In the genomic region with DNA sequence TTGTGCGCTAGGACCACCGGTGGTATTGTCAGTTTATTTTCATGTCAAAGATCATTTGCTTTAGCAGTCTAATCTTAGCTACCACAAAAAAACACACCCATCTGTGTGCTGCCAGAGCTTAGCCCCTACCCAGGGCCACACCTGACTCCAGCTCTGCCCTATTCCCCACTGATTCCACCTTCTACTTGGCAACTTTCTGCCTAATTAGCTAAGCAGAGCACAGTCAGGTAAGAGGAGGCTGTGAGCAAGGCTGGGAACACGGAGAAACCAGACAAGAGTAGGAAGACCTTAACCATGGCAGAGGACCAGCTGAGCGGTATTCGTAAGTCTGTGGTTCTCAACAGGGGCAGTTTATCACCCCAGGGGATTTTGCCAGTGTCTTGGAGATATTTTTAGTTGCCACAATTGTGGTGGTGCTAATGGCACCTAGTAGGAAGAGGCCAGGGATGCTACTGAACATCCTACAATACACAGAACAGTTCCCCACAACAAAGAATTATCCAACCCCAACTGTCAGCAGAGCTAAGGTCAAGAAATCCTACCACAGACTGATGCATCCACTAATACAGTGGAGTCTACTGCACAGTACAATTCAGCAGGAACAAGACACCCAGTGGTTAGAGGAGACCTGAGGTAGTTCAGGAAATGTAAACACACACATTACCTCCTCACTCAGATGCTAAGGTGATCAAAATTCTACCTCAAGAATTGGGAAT, we compare ENCODE assay signal across 8 cellular contexts.
DNase-seq lines count a peak whose midpoint lies in the region; ATAC-seq, FAIRE-seq and TF ChIP-seq lines count a peak whose summit lies in the region.

No MANE protein-coding gene starts in this region.

- BruUV-seq in K562 (replicated peaks; lab: Mats Ljungman, UMichigan) = TSS peak; percentile 20

- ATAC-seq in heart left ventricle (peak in 2 of 4 donors; percentile 34 to 37), left ventricle myocardium superior (no peak), HG03354 (IDR thresholded peaks at IDR 0.05; ENCODE audit: poor library complexity, severe bottlenecking, unreplicated experiment) (peak; percentile 62), K562 (peak; percentile 86), HG02840 (IDR thresholded peaks at IDR 0.05; ENCODE audit: low FRiP score, unreplicated experiment) (no peak)

- H3K36me3 ChIP-seq in heart left ventricle (no peaks in the 10 kb centered on the region), K562 (ENCODE audit: control insufficient read depth, insufficient read depth, low read length) (no peaks in the 10 kb centered on the region), HAP-1 (replicated peaks) (no peaks in the 10 kb centered on the region)

- TF ChIP-seq POLR2A in heart left ventricle (IDR thresholded peaks at IDR 0.05) (no peak), K562 (conservative IDR thresholded peaks at IDR 0.05) (no peak)

- in situ Hi-C loops in K562 (cut with MboI) (no loop called here), HAP-1 (cut with MboI; ENCODE audit: low sequenced_read_pairs) (no loop called here)

- H3K4me1 ChIP-seq in heart left ventricle = peaks cover 0 to 36% (median 9%) of the 10 kb centered on the region in 12 donors
- H3K4me1 ChIP-seq in K562 (replicated peaks in 1 of 2; ENCODE audit: control insufficient read depth in 2 of 2, insufficient read depth in 2 of 2, low read length in 2 of 2) = peaks cover 6 to 27% of the 10 kb centered on the region in 2 experiments
- H3K4me1 ChIP-seq in HAP-1 = no peaks in the 10 kb centered on the region; the same call in 1 of the 2 replicates

- H3K27me3 ChIP-seq in heart left ventricle (no peaks in the 10 kb centered on the region), K562 (ENCODE audit: control insufficient read depth in 2 of 2, insufficient read depth in 2 of 2, low read length in 2 of 2) (no peaks in the 10 kb centered on the region), HAP-1 (ENCODE audit: low read depth) (no peaks in the 10 kb centered on the region)

- CTCF ChIA-PET in K562 (lab: Yijun Ruan, JAX; ENCODE audit: low intra/inter-chr PET ratio) = no interaction called here

- H3K79me2 ChIP-seq in K562 (ENCODE audit: control insufficient read depth, insufficient read depth, low read length) = peaks cover 62% of the 10 kb centered on the region

- H3K4me2 ChIP-seq in K562 (ENCODE audit: insufficient read depth, low read length) = peak overlapping the region; percentile 79

- H3K9me3 ChIP-seq in heart left ventricle (peaks cover 0 to 13% (median 0%) of the 10 kb centered on the region in 12 donors), K562 (replicated peaks; ENCODE audit: control insufficient read depth, insufficient read depth, low read depth, low read length) (no peaks in the 10 kb centered on the region), HAP-1 (no peaks in the 10 kb centered on the region)

- POLR2A ChIA-PET in K562 (lab: Yijun Ruan, JAX) = interaction anchor here (0.8 to 3.0 kb wide), 7 partner anchors 12 to 346 kb away, joined by 3 to 22 read pairs (median 4); no protein-coding TSS in a partner anchor

- no peak for TF ChIP-seq CTCF in heart left ventricle (IDR thresholded peaks at IDR 0.05)
- TF ChIP-seq CTCF in K562 (IDR thresholded peaks at IDR 0.05 in 2 of 3, conservative IDR thresholded peaks at IDR 0.05 in 1 of 3; ENCODE audit: insufficient read depth in 2 of 3, low read depth in 1 of 3, low read length in 3 of 3) = no peak

- DNase-seq in heart left ventricle = no peak
- DNase-seq in left ventricle myocardium superior = no peak
- DNase-seq in K562 (ENCODE audit: extremely low read depth in 1 of 4, low spot score in 3 of 4) = peak in 2 of 4 experiments; percentile 40 to 41
- DNase-seq in stimulated activated naive CD4-positive, alpha-beta T cell treated with Interleukin-2 at 50 U/mL for 16 hours (lab: John Stamatoyannopoulos, UW) = peak; percentile 7
- no peak for DNase-seq in HAP-1 (ENCODE audit: low spot score in 2 of 2)
- DNase-seq in GM19239 (ENCODE audit: insufficient read length, low spot score) = no peak

- H3K27ac ChIP-seq in heart left ventricle = peak overlapping the region in 5 of 12 donors; percentile 11 to 70 (median 28)
- H3K27ac ChIP-seq in K562 (ENCODE audit: extremely low read depth, low read depth, low read length) = peak overlapping the region; percentile 62

- no peaks in the 10 kb centered on the region for H3K9me1 ChIP-seq in K562 (ENCODE audit: control insufficient read depth, insufficient read depth, low read length)

- WGBS in heart left ventricle, 4 donors = 23 to 47% (median 34%) methylated on average over 5 of the region's 5 CpGs
- 8% methylated on average over 5 of the region's 5 CpGs for WGBS in K562 (ENCODE audit: insufficient coverage, low coverage, missing lambda C conversion rate)

- H3K9ac ChIP-seq in K562 (ENCODE audit: insufficient read depth in 1 of 2, low read depth in 2 of 2, low read length in 2 of 2) = peak overlapping the region; percentile 49 to 77; a peak in 3 of 4 replicates

- H4K20me1 ChIP-seq in K562 (replicated peaks; ENCODE audit: control insufficient read depth, insufficient read depth, low read length) = no peaks in the 10 kb centered on the region

- H3K4me3 ChIP-seq in heart left ventricle = peak overlapping the region in 9 of 12 donors; percentile 13 to 45 (median 29)
- peak overlapping the region; percentile 8; the same call in 1 of the 2 replicates for H3K4me3 ChIP-seq in K562
- no peak overlapping the region for H3K4me3 ChIP-seq in HAP-1

- peak; percentile 54 for FAIRE-seq in K562 (lab: Jason Lieb, UNC)
- no peak for FAIRE-seq in GM19239 (lab: Jason Lieb, UNC)

- TF ChIP-seq EP300 in K562 (IDR thresholded peaks at IDR 0.05; ENCODE audit: low read length) = no peak

- H2AFZ ChIP-seq in K562 (ENCODE audit: low read depth, low read length) = peak overlapping the region; percentile 42

- intact Hi-C loops in heart left ventricle (cut with DNase I) = no loop called here
- intact Hi-C loops in left ventricle myocardium superior (cut with micrococcal nuclease) = no loop called here
- intact Hi-C loops in K562 (cut with micrococcal nuclease) = loop anchor here (2.0 kb wide), 1 partner anchor 110 kb away; no protein-coding TSS in a partner anchor

- TF ChIP-seq RAD21 in K562 (CRISPR knock-in tag; conservative IDR thresholded peaks at IDR 0.05 in 1 of 2, IDR thresholded peaks at IDR 0.05 in 1 of 2) = no peak

TF ChIP-seq in K562, 482 proteins besides CTCF, POLR2A, EP300 and RAD21:
- TF ChIP-seq ZNF175 (CRISPR knock-in tag; IDR thresholded peaks at IDR 0.05; ENCODE audit: low read depth) (no peak), CBFB (CRISPR knock-in tag; IDR thresholded peaks at IDR 0.05) (0 out of 2 replicates have a peak, but pooled peaks have one; percentile 36), GATA2 (CRISPR knock-in tag; IDR thresholded peaks at IDR 0.05) (0 out of 2 replicates have a peak, but pooled peaks have one; percentile 9), ETV1 (tag; conservative IDR thresholded peaks at IDR 0.05; ENCODE audit: low read depth) (0 out of 2 replicates have a peak, but pooled peaks have one; percentile 20), DACH1 (IDR thresholded peaks at IDR 0.05; ENCODE audit: partially characterized antibody) (peak; percentile 22)
- TF ChIP-seq, protein P1, sequence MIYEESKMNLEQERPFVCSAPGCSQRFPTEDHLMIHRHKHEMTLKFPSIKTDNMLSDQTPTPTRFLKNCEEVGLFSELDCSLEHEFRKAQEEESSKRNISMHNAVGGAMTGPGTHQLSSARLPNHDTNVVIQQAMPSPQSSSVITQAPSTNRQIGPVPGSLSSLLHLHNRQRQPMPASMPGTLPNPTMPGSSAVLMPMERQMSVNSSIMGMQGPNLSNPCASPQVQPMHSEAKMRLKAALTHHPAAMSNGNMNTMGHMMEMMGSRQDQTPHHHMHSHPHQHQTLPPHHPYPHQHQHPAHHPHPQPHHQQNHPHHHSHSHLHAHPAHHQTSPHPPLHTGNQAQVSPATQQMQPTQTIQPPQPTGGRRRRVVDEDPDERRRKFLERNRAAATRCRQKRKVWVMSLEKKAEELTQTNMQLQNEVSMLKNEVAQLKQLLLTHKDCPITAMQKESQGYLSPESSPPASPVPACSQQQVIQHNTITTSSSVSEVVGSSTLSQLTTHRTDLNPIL (CRISPR knock-in tag; IDR thresholded peaks at IDR 0.05) = no peak
- TF ChIP-seq, protein P2, sequence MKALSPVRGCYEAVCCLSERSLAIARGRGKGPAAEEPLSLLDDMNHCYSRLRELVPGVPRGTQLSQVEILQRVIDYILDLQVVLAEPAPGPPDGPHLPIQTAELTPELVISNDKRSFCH (CRISPR knock-in tag; IDR thresholded peaks at IDR 0.05) = no peak
- TF ChIP-seq, protein P2 (tag; IDR thresholded peaks at IDR 0.05) = 0 out of 2 replicates have a peak, but pooled peaks have one; percentile 42

Comparison
In these comparisons a context has a peak if more than half of its experiments do, and no peak if none do; other contexts are left out.
1. ATAC-seq: peak in HG03354 (single experiment) and K562 (single experiment); none in left ventricle myocardium superior (single experiment) and HG02840 (single experiment).